In the genomic region with DNA sequence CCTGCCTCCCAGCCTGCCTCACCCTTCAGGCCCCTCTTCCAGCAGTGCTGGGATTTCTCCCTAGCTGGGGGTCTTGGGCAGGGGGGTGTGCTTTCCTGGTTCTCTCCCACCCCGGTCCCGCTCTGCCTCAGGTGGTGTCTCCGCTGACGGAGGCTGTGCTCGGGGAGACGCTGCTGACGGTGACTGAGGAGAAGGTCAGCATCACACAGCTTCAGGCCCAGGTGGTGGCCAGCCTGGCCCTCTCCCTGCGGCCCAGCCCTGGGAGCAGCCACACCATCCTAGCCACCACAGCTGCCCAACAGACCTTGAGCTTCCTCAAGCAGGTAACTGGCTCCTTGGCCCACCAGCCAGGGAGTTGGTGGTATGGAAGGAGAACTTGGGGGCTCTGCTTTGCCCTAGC, we compare ENCODE assay signal across 7 cellular contexts. TPM values are rescaled to one million over a fixed set of nuclear protein-coding genes. Genes with fewer than 3 reads are reported as not detected.
"Had no signal": no experiment of that assay in that cellular context is flagged by ENCODE, and none has a peak within 500 bp of the region (broad histone marks: within the 10 kb centered on the region; RNA-seq: fewer than 3 reads in every experiment).

No MANE protein-coding gene starts in this region.

- H3K4me2 ChIP-seq: GM23338 had no signal

- H3K4me3 ChIP-seq: GM23338, K562 had no signal

- H3K9me3 Mint-ChIP-seq: GM23338, H9 had no signal

- H3K4me3 Mint-ChIP-seq: GM23338, H9 had no signal

- H2AFZ ChIP-seq: GM23338 had no signal

- DNase-seq: H9, HCEC 1CT, IMR-90, KG1 had no signal

- ATAC-seq: GM23338, K562 had no signal

- H3K27ac Mint-ChIP-seq: GM23338, H9 had no signal

RNA-seq across cellular contexts. Expression of gene TMEM132E, which starts 56.5 kb away (rescaled TPM):
- total RNA-seq: HT-29, IMR-90, K562 had no signal
- polyA plus RNA-seq: IMR-90, K562 had no signal
